1 cellular context compared by ENCODE assay signal in genomic region chr9:136373300-136374182, GRCh38.
TF ChIP-seq lines count a peak whose summit lies in the region.

A gene with protein sequence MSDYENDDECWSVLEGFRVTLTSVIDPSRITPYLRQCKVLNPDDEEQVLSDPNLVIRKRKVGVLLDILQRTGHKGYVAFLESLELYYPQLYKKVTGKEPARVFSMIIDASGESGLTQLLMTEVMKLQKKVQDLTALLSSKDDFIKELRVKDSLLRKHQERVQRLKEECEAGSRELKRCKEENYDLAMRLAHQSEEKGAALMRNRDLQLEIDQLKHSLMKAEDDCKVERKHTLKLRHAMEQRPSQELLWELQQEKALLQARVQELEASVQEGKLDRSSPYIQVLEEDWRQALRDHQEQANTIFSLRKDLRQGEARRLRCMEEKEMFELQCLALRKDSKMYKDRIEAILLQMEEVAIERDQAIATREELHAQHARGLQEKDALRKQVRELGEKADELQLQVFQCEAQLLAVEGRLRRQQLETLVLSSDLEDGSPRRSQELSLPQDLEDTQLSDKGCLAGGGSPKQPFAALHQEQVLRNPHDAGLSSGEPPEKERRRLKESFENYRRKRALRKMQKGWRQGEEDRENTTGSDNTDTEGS (minus strand): TSS chr9:136373669. CDS start chr9:136372078, 1,591 bp downstream.

TF ChIP-seq in H1, 55 proteins besides CTCF, POLR2A, EP300 and RAD21:
- TF ChIP-seq TAF7 (optimal IDR thresholded peaks at IDR 0.05; ENCODE audit: borderline replicate concordance, low read depth, low read length) (no peak), PHF8 (conservative IDR thresholded peaks at IDR 0.05; ENCODE audit: low read depth, low read length) (no peak), SIRT6 (IDR thresholded peaks at IDR 0.05; ENCODE audit: low read length) (no peak), SIX5 (IDR thresholded peaks at IDR 0.05; ENCODE audit: low read depth, low read length) (no peak)
- TF ChIP-seq, protein P1, sequence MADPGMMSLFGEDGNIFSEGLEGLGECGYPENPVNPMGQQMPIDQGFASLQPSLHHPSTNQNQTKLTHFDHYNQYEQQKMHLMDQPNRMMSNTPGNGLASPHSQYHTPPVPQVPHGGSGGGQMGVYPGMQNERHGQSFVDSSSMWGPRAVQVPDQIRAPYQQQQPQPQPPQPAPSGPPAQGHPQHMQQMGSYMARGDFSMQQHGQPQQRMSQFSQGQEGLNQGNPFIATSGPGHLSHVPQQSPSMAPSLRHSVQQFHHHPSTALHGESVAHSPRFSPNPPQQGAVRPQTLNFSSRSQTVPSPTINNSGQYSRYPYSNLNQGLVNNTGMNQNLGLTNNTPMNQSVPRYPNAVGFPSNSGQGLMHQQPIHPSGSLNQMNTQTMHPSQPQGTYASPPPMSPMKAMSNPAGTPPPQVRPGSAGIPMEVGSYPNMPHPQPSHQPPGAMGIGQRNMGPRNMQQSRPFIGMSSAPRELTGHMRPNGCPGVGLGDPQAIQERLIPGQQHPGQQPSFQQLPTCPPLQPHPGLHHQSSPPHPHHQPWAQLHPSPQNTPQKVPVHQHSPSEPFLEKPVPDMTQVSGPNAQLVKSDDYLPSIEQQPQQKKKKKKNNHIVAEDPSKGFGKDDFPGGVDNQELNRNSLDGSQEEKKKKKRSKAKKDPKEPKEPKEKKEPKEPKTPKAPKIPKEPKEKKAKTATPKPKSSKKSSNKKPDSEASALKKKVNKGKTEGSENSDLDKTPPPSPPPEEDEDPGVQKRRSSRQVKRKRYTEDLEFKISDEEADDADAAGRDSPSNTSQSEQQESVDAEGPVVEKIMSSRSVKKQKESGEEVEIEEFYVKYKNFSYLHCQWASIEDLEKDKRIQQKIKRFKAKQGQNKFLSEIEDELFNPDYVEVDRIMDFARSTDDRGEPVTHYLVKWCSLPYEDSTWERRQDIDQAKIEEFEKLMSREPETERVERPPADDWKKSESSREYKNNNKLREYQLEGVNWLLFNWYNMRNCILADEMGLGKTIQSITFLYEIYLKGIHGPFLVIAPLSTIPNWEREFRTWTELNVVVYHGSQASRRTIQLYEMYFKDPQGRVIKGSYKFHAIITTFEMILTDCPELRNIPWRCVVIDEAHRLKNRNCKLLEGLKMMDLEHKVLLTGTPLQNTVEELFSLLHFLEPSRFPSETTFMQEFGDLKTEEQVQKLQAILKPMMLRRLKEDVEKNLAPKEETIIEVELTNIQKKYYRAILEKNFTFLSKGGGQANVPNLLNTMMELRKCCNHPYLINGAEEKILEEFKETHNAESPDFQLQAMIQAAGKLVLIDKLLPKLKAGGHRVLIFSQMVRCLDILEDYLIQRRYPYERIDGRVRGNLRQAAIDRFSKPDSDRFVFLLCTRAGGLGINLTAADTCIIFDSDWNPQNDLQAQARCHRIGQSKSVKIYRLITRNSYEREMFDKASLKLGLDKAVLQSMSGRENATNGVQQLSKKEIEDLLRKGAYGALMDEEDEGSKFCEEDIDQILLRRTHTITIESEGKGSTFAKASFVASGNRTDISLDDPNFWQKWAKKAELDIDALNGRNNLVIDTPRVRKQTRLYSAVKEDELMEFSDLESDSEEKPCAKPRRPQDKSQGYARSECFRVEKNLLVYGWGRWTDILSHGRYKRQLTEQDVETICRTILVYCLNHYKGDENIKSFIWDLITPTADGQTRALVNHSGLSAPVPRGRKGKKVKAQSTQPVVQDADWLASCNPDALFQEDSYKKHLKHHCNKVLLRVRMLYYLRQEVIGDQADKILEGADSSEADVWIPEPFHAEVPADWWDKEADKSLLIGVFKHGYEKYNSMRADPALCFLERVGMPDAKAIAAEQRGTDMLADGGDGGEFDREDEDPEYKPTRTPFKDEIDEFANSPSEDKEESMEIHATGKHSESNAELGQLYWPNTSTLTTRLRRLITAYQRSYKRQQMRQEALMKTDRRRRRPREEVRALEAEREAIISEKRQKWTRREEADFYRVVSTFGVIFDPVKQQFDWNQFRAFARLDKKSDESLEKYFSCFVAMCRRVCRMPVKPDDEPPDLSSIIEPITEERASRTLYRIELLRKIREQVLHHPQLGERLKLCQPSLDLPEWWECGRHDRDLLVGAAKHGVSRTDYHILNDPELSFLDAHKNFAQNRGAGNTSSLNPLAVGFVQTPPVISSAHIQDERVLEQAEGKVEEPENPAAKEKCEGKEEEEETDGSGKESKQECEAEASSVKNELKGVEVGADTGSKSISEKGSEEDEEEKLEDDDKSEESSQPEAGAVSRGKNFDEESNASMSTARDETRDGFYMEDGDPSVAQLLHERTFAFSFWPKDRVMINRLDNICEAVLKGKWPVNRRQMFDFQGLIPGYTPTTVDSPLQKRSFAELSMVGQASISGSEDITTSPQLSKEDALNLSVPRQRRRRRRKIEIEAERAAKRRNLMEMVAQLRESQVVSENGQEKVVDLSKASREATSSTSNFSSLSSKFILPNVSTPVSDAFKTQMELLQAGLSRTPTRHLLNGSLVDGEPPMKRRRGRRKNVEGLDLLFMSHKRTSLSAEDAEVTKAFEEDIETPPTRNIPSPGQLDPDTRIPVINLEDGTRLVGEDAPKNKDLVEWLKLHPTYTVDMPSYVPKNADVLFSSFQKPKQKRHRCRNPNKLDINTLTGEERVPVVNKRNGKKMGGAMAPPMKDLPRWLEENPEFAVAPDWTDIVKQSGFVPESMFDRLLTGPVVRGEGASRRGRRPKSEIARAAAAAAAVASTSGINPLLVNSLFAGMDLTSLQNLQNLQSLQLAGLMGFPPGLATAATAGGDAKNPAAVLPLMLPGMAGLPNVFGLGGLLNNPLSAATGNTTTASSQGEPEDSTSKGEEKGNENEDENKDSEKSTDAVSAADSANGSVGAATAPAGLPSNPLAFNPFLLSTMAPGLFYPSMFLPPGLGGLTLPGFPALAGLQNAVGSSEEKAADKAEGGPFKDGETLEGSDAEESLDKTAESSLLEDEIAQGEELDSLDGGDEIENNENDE (IDR thresholded peaks at IDR 0.05; ENCODE audit: insufficient replicate concordance, low read length) = no peak
